ENCODE assay signal across 28 cellular contexts in genomic region chr9:117430813-117431212, GRCh38.
"Had no signal": no experiment of that assay in that cellular context is flagged by ENCODE, and none has a peak within 500 bp of the region (broad histone marks: within the 10 kb centered on the region; RNA-seq: fewer than 3 reads in every experiment).

No MANE protein-coding gene starts in this region.

- FAIRE-seq: islet of Langerhans, kidney had no signal

- H3K36me3 ChIP-seq: left lung, lower lobe of right lung, neural progenitor cell, neutrophil, sigmoid colon, tibial nerve, uterus had no signal

- ATAC-seq: left colon; left lung; lower lobe of right lung; natural killer cell; psoas muscle; stimulated activated memory B cell treated with anti-CD40 and anti-IgM and Interleukin-4, amounts not matched to agents 10 μg/mL and 1 μg/mL and 100 μg/mL, for 72 hours; stimulated activated naive CD8-positive, alpha-beta T cell treated with anti-CD3 and anti-CD28 coated beads, Interleukin-15, amount 100 ng/mL, for 72 hours had no signal

- DNase-seq: hypothalamus; immature natural killer cell; kidney; left colon; left lung; lower lobe of right lung; mammary epithelial cell; mesenchymal stem cell; naive B cell; natural killer cell; nephron progenitor cell; occipital lobe; psoas muscle; sigmoid colon; stimulated activated CD4-positive, alpha-beta T cell treated with anti-CD3 and anti-CD28 coated beads, Interleukin-1b, Interleukin-23, amount 100 ng/mL, for 48 hours; stimulated activated CD4-positive, alpha-beta T cell treated with anti-CD3 and anti-CD28 coated beads, Interleukin-2, amount 100 ng/mL, for 48 hours; stimulated activated CD4-positive, alpha-beta T cell treated with anti-CD3 and anti-CD28 coated beads, Interleukin-4, amount 100 ng/mL, for 4 hours; stimulated activated CD8-positive, alpha-beta memory T cell treated with anti-CD3 and anti-CD28 coated beads, Interleukin-4, amount 100 ng/mL, for 48 hours; stimulated activated naive CD4-positive, alpha-beta T cell treated with Interleukin-2 at 50 U/mL for 16 hours; stimulated activated naive CD8-positive, alpha-beta T cell treated with anti-CD3 and anti-CD28 coated beads, Interleukin-15, amount 100 ng/mL, for 72 hours; uterus had no signal

- H2AFZ ChIP-seq: neural progenitor cell, parathyroid adenoma had no signal

- H3K27me3 ChIP-seq: left lung, neural progenitor cell, neutrophil, sigmoid colon, tibial nerve, uterus had no signal

- H3K4me3 ChIP-seq: left lung, lower lobe of right lung, neural progenitor cell, psoas muscle, sigmoid colon, smooth muscle cell, tibial nerve, uterus had no signal

- H3K4me2 ChIP-seq: neural progenitor cell, smooth muscle cell had no signal

- H3K9ac ChIP-seq: neural progenitor cell, parathyroid adenoma had no signal

- H3K79me2 ChIP-seq: parathyroid adenoma had no signal

- H3K9me3 ChIP-seq: left lung, lower lobe of right lung, neutrophil, psoas muscle, sigmoid colon, tibial nerve, uterus had no signal

- H3K4me1 ChIP-seq: left lung, lower lobe of right lung, parathyroid adenoma, psoas muscle, sigmoid colon, tibial nerve, uterus had no signal

- H3K27ac ChIP-seq: left lung, lower lobe of right lung, neural progenitor cell, neutrophil, parathyroid adenoma, psoas muscle, sigmoid colon, uterus had no signal
